ENCODE assay signal across 1 cellular context in the genomic region with DNA sequence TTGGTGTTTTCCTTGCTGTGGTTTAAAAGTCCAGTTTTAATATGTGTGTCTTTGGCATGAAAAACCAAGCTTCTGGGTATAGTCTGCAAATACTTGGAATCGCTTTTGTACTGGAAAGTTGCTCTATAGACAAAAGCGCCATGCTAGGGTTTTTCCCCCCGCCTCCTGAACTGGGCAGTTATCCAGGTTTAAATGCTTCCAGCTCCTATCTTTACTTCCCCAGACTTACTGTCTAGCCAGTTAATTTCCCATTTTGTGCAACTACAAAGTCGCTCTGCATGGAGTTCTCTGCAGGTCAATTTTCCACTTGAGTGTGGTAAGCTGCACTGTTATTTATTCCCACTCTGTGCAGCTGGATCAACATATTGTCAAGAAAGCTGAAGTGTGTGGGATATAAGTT.
TF ChIP-seq lines count a peak whose summit lies in the region.

No MANE protein-coding gene starts in this region.

TF ChIP-seq in HEK293, 187 proteins besides CTCF, POLR2A, EP300 and RAD21 (continued from another document):
- TF ChIP-seq AEBP2 (tag by site-specific recombination; IDR thresholded peaks at IDR 0.05; ENCODE audit: borderline replicate concordance) (no peak), ZNF335 (tag by site-specific recombination; conservative IDR thresholded peaks at IDR 0.05) (no peak), ZNF19 (tag by site-specific recombination; IDR thresholded peaks at IDR 0.05; ENCODE audit: low read depth) (no peak), ZNF132 (tag by site-specific recombination; IDR thresholded peaks at IDR 0.05; ENCODE audit: borderline replicate concordance) (no peak), ZBTB48 (tag by site-specific recombination; IDR thresholded peaks at IDR 0.05) (no peak), KLF7 (tag by site-specific recombination; IDR thresholded peaks at IDR 0.05; ENCODE audit: borderline replicate concordance) (no peak), SALL2 (tag by site-specific recombination; IDR thresholded peaks at IDR 0.05; ENCODE audit: borderline replicate concordance) (no peak), KLF16 (tag by site-specific recombination; IDR thresholded peaks at IDR 0.05) (no peak), ZSCAN4 (tag by site-specific recombination; IDR thresholded peaks at IDR 0.05) (no peak), KLF17 (tag by site-specific recombination; IDR thresholded peaks at IDR 0.05) (no peak), ZNF639 (tag by site-specific recombination; IDR thresholded peaks at IDR 0.05) (no peak), SCRT2 (tag by site-specific recombination; IDR thresholded peaks at IDR 0.05) (no peak), ZBTB44 (tag by site-specific recombination; IDR thresholded peaks at IDR 0.05) (0 out of 2 replicates have a peak, but pooled peaks have one; percentile 36), ZNF16 (tag by site-specific recombination; IDR thresholded peaks at IDR 0.05; ENCODE audit: low read depth) (no peak), ZNF701 (tag by site-specific recombination; IDR thresholded peaks at IDR 0.05) (no peak), YY1 (tag by site-specific recombination; IDR thresholded peaks at IDR 0.05) (no peak), ZEB2 (tag by site-specific recombination; IDR thresholded peaks at IDR 0.05) (no peak), ZNF211 (tag by site-specific recombination; IDR thresholded peaks at IDR 0.05; ENCODE audit: low read depth) (no peak), HIC1 (tag by site-specific recombination; IDR thresholded peaks at IDR 0.05) (0 out of 2 replicates have a peak, but pooled peaks have one; percentile 11), ZNF174 (tag by site-specific recombination; IDR thresholded peaks at IDR 0.05) (no peak), ZNF239 (tag by site-specific recombination; IDR thresholded peaks at IDR 0.05) (no peak), ZNF423 (tag by site-specific recombination; IDR thresholded peaks at IDR 0.05) (no peak)
- TF ChIP-seq, protein P1, sequence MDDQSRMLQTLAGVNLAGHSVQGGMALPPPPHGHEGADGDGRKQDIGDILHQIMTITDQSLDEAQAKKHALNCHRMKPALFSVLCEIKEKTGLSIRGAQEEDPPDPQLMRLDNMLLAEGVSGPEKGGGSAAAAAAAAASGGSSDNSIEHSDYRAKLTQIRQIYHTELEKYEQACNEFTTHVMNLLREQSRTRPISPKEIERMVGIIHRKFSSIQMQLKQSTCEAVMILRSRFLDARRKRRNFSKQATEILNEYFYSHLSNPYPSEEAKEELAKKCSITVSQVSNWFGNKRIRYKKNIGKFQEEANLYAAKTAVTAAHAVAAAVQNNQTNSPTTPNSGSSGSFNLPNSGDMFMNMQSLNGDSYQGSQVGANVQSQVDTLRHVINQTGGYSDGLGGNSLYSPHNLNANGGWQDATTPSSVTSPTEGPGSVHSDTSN (CRISPR knock-in tag; IDR thresholded peaks at IDR 0.05), result no peak
- TF ChIP-seq, protein P2, sequence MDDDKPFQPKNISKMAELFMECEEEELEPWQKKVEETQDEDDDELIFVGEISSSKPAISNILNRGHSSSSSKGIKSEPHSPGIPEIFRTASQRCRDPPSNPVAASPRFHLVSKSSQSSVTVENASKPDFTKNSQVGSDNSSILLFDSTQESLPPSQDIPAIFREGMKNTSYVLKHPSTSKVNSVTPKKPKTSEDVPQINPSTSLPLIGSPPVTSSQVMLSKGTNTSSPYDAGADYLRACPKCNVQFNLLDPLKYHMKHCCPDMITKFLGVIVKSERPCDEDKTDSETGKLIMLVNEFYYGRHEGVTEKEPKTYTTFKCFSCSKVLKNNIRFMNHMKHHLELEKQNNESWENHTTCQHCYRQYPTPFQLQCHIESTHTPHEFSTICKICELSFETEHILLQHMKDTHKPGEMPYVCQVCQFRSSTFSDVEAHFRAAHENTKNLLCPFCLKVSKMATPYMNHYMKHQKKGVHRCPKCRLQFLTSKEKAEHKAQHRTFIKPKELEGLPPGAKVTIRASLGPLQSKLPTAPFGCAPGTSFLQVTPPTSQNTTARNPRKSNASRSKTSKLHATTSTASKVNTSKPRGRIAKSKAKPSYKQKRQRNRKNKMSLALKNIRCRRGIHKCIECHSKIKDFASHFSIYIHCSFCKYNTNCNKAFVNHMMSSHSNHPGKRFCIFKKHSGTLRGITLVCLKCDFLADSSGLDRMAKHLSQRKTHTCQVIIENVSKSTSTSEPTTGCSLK (tag by site-specific recombination; IDR thresholded peaks at IDR 0.05), result no peak
- TF ChIP-seq, protein P3, sequence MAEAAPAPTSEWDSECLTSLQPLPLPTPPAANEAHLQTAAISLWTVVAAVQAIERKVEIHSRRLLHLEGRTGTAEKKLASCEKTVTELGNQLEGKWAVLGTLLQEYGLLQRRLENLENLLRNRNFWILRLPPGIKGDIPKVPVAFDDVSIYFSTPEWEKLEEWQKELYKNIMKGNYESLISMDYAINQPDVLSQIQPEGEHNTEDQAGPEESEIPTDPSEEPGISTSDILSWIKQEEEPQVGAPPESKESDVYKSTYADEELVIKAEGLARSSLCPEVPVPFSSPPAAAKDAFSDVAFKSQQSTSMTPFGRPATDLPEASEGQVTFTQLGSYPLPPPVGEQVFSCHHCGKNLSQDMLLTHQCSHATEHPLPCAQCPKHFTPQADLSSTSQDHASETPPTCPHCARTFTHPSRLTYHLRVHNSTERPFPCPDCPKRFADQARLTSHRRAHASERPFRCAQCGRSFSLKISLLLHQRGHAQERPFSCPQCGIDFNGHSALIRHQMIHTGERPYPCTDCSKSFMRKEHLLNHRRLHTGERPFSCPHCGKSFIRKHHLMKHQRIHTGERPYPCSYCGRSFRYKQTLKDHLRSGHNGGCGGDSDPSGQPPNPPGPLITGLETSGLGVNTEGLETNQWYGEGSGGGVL (tag by site-specific recombination; IDR thresholded peaks at IDR 0.05), result no peak
- TF ChIP-seq, protein P4, sequence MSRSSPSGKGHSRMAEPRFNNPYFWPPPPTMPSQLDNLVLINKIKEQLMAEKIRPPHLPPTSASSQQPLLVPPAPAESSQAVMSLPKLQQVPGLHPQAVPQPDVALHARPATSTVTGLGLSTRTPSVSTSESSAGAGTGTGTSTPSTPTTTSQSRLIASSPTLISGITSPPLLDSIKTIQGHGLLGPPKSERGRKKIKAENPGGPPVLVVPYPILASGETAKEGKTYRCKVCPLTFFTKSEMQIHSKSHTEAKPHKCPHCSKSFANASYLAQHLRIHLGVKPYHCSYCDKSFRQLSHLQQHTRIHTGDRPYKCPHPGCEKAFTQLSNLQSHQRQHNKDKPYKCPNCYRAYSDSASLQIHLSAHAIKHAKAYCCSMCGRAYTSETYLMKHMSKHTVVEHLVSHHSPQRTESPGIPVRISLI (tag by site-specific recombination; IDR thresholded peaks at IDR 0.05), result no peak
